8 cellular contexts compared by ENCODE assay signal in the genomic region with DNA sequence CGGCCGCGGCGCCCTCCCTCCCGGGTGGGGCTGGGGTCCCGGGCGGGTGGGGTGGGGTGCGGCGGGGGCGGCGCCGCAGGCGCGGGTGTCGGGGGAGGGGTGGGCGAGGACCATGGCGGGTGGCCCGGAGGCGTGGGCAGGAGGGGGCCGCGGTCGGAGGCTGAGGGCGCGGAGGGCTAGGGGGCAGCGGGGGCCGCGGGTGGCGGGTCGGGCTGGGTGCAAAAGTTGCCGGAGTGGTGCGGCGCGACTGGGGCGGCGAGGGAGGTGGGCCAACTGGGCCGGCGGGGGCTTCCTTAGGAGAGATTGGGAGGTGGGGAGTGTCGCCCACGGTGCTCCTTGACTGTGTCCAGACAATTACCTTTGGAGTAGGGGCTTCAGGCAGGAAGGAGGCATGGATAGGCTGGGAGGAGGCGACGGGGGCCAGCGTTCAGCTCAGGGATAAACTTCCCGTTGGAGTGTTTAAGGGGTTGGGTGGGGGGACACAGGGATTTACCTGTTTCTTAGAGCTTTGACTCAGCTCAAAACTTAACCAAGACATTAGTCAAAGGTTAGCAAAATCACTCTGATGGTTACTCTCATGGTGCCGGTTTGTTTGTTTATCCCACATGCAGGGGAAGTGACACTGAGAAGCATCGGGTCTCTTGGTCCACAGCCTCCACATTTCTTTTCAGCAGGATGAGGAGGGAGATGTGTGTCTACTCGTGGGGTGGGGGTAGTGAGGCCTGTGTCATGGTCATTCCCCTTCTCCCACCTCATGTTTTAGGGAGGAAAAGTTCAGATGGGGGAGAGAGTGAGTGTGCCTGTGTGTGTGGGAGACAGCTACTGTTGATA. TPM values are rescaled to one million over a fixed set of nuclear protein-coding genes. Genes with fewer than 3 reads are reported as not detected.
DNase-seq lines count a peak whose midpoint lies in the region; ATAC-seq, FAIRE-seq and TF ChIP-seq lines count a peak whose summit lies in the region.

No MANE protein-coding gene starts in this region.

- H3K27ac Mint-ChIP-seq in astrocyte (ENCODE audit: unreplicated experiment) = peak overlapping the region; percentile 95

- H3K27me3 ChIP-seq in astrocyte (ENCODE audit: insufficient read depth, low read length) = no peaks in the 10 kb centered on the region
- H3K27me3 ChIP-seq in iPS DF 6.9 (ENCODE audit: control insufficient read depth, insufficient read depth, low read length) = no peaks in the 10 kb centered on the region

- H3K4me1 ChIP-seq in astrocyte (ENCODE audit: insufficient read depth, low read length) (peaks cover 11% of the 10 kb centered on the region), iPS DF 6.9 (ENCODE audit: control insufficient read depth, insufficient read depth, low read length) (no peaks in the 10 kb centered on the region; the same call in 1 of the 2 replicates)

- H3K4me1 Mint-ChIP-seq in astrocyte (ENCODE audit: low read depth, unreplicated experiment) = peaks cover 25% of the 10 kb centered on the region

- H3K9ac ChIP-seq in astrocyte (ENCODE audit: low read length) = peak overlapping the region; percentile 88

- H3K4me2 ChIP-seq in astrocyte (ENCODE audit: low read length) = peak overlapping the region; percentile 99

- H3K36me3 ChIP-seq in astrocyte (ENCODE audit: insufficient read depth, low read length) (no peaks in the 10 kb centered on the region), iPS DF 6.9 (ENCODE audit: control insufficient read depth, insufficient read depth, low read length) (no peaks in the 10 kb centered on the region)

- H3K27ac ChIP-seq in astrocyte (ENCODE audit: low read depth, low read length) = peak overlapping the region; percentile 86
- H3K27ac ChIP-seq in iPS DF 6.9 (ENCODE audit: low read length) = no peak overlapping the region

- WGBS in iPS DF 6.9 (ENCODE audit: insufficient coverage, insufficient read length) = no CpG with 5 or more reads among the region's 46 CpGs

- peak; percentile 26 for ATAC-seq in HG03432 (IDR thresholded peaks at IDR 0.05; ENCODE audit: unreplicated experiment)
- ATAC-seq in sciatic nerve = no peak

- peaks cover 47% of the 10 kb centered on the region for H4K20me1 ChIP-seq in astrocyte (ENCODE audit: insufficient read depth, low read length)

- H3K4me3 ChIP-seq in astrocyte (ENCODE audit: insufficient read depth, low read depth, low read length) = peak overlapping the region; percentile 76
- peak overlapping the region; percentile 87 for H3K4me3 ChIP-seq in iPS DF 6.9 (ENCODE audit: low read length)

- H2AFZ ChIP-seq in astrocyte (ENCODE audit: low read depth, low read length) = peak overlapping the region; percentile 41

- H3K9me3 ChIP-seq in astrocyte (ENCODE audit: insufficient read depth, low read depth, low read length) (no peaks in the 10 kb centered on the region), iPS DF 6.9 (ENCODE audit: control insufficient read depth, insufficient read depth, low read length) (no peaks in the 10 kb centered on the region)

- no peaks in the 10 kb centered on the region for H3K27me3 Mint-ChIP-seq in astrocyte (ENCODE audit: low read depth, unreplicated experiment)

- intact Hi-C loops in sciatic nerve (cut with DNase I) = no loop called here

- DNase-seq in AG20443 (ENCODE audit: low spot score) (peak; percentile 38), GM19238 (ENCODE audit: insufficient read length, low spot score) (peak; percentile 20), SW480 (ENCODE audit: low spot score) (peak; percentile 33), astrocyte (ENCODE audit: low read depth) (peak; percentile 45), iPS DF 6.9 (ENCODE audit: low read depth, low spot score) (no peak), sciatic nerve (ENCODE audit: low spot score) (peak; percentile 75), NCI-H2107 treated with DMSO at 0.1 percent for 48 hours (lab: John Stamatoyannopoulos, UW; ENCODE audit: unreplicated experiment) (no peak)

- no peak for FAIRE-seq in astrocyte (lab: Jason Lieb, UNC)

- H3K9me3 Mint-ChIP-seq in astrocyte (ENCODE audit: unreplicated experiment) = no peaks in the 10 kb centered on the region

- no peak for TF ChIP-seq CTCF in astrocyte (IDR thresholded peaks at IDR 0.05; ENCODE audit: insufficient read depth, low read depth, low read length)

- H3K79me2 ChIP-seq in astrocyte (ENCODE audit: insufficient read depth, low read length) = peaks cover 52% of the 10 kb centered on the region

- H3K4me3 Mint-ChIP-seq in astrocyte (ENCODE audit: unreplicated experiment) = peak overlapping the region; percentile 100

- H3K36me3 Mint-ChIP-seq in astrocyte (ENCODE audit: low read depth, unreplicated experiment) = no peaks in the 10 kb centered on the region

RNA-seq across cellular contexts. Expression of a gene that starts 0.9 kb away (rescaled TPM):
- total RNA-seq in astrocyte = 54.9 and 59.4 TPM in 2 replicates
- 64.6 TPM for total RNA-seq in sciatic nerve

Comparison
In these comparisons a context has a peak if more than half of its experiments do, and no peak if none do; other contexts are left out.
1. DNase-seq: peak in AG20443 (single experiment), GM19238 (single experiment), SW480 (single experiment), astrocyte (single experiment) and sciatic nerve (single experiment); none in iPS DF 6.9 (single experiment) and NCI-H2107 treated with DMSO at 0.1 percent for 48 hours (single experiment).